In genomic region chr20:60851826-60852704, GRCh38 we compare ENCODE assay signal across 9 cellular contexts.
A peak's percentile ranks its signal among the peaks of the same experiment; 100 is the strongest.
DNase-seq lines count a peak whose midpoint lies in the region; ATAC-seq and TF ChIP-seq lines count a peak whose summit lies in the region.
"Had no signal": no experiment of that assay in that cellular context is flagged by ENCODE, and none has a peak within 500 bp of the region (broad histone marks: within the 10 kb centered on the region; RNA-seq: fewer than 3 reads in every experiment).

No MANE protein-coding gene starts in this region.

- POLR2A ChIA-PET in activated CD4-positive, alpha-beta T cell treated with anti-CD3 and anti-CD28 coated beads for 36 hours (lab: Charles Lee), result no interaction called here

- H3K9me3 Mint-ChIP-seq in activated CD4-positive, alpha-beta T cell treated with anti-CD3 and anti-CD28 coated beads for 36 hours (ENCODE audit: low read depth), result peaks cover 5% of the 10 kb centered on the region
- no peaks in the 10 kb centered on the region for H3K9me3 Mint-ChIP-seq in endothelial cell (ENCODE audit: unreplicated experiment)
- H3K9me3 Mint-ChIP-seq in Calu3 (ENCODE audit: low read depth, unreplicated experiment), result peaks cover 13% of the 10 kb centered on the region

- TF ChIP-seq CTCF in endothelial cell (IDR thresholded peaks at IDR 0.05; ENCODE audit: unreplicated experiment) (peak; percentile 38), Calu3 (IDR thresholded peaks at IDR 0.05; ENCODE audit: unreplicated experiment) (no peak)

- CTCF ChIA-PET in activated CD4-positive, alpha-beta T cell treated with anti-CD3 and anti-CD28 coated beads for 36 hours (lab: Charles Lee), result interaction anchor here (0.6 kb wide), 1 partner anchor 265 kb away, joined by 3 read pairs; no protein-coding TSS in a partner anchor
- CTCF ChIA-PET in Calu3 (lab: Charles Lee), result no interaction called here

- no TSS peak for BruUV-seq in Calu3 (replicated peaks; lab: Mats Ljungman, UMichigan)

- peaks cover 2% of the 10 kb centered on the region for H3K27me3 Mint-ChIP-seq in activated CD4-positive, alpha-beta T cell treated with anti-CD3 and anti-CD28 coated beads for 36 hours
- H3K27me3 Mint-ChIP-seq in endothelial cell (ENCODE audit: unreplicated experiment) (no peaks in the 10 kb centered on the region), Calu3 (ENCODE audit: unreplicated experiment) (no peaks in the 10 kb centered on the region)

- H3K4me3 Mint-ChIP-seq in activated CD4-positive, alpha-beta T cell treated with anti-CD3 and anti-CD28 coated beads for 36 hours, result no peak overlapping the region
- H3K4me3 Mint-ChIP-seq in endothelial cell (ENCODE audit: unreplicated experiment) (no peak overlapping the region), Calu3 (ENCODE audit: low read depth, unreplicated experiment) (no peak overlapping the region)

- ATAC-seq in activated CD4-positive, alpha-beta T cell treated with anti-CD3 and anti-CD28 coated beads for 36 hours, result no peak
- ATAC-seq in HG03196 (IDR thresholded peaks at IDR 0.05; ENCODE audit: unreplicated experiment) (no peak), GM18867 (IDR thresholded peaks at IDR 0.05; ENCODE audit: unreplicated experiment) (no peak)
- ATAC-seq: mucosa of descending colon had no signal

- peak; percentile 13 for DNase-seq in activated CD4-positive, alpha-beta T cell treated with anti-CD3 and anti-CD28 coated beads for 36 hours
- DNase-seq in activated CD4-positive, alpha-beta T cell treated with anti-CD3 and anti-CD28 coated beads for 4 hours, result no peak
- DNase-seq in NCI-H2227 (lab: John Stamatoyannopoulos, UW; ENCODE audit: unreplicated experiment) (peak; percentile 50), endothelial cell (ENCODE audit: low spot score) (peak; percentile 60), putamen (ENCODE audit: low spot score) (peak; percentile 23), Calu3 (no peak)

- H3K36me3 Mint-ChIP-seq in activated CD4-positive, alpha-beta T cell treated with anti-CD3 and anti-CD28 coated beads for 36 hours (ENCODE audit: low read depth), result no peaks in the 10 kb centered on the region
- H3K36me3 Mint-ChIP-seq in endothelial cell (ENCODE audit: low read depth, unreplicated experiment) (no peaks in the 10 kb centered on the region), Calu3 (ENCODE audit: insufficient read depth, unreplicated experiment) (no peaks in the 10 kb centered on the region)

- intact Hi-C loops in activated CD4-positive, alpha-beta T cell treated with anti-CD3 and anti-CD28 coated beads for 36 hours (cut with DNase I, micrococcal nuclease), result loop anchor here in 1 of 2 experiments (2.0 kb wide), 1 partner anchor 269 kb away; no protein-coding TSS in a partner anchor
- intact Hi-C loops in Calu3 (cut with micrococcal nuclease; ENCODE audit: unreplicated experiment), result no loop called here

- no peak overlapping the region for H3K27ac Mint-ChIP-seq in activated CD4-positive, alpha-beta T cell treated with anti-CD3 and anti-CD28 coated beads for 36 hours
- H3K27ac Mint-ChIP-seq in endothelial cell (ENCODE audit: unreplicated experiment), result no peak overlapping the region
- no peak overlapping the region for H3K27ac Mint-ChIP-seq in Calu3 (ENCODE audit: unreplicated experiment)

- no peaks in the 10 kb centered on the region for H3K4me1 Mint-ChIP-seq in activated CD4-positive, alpha-beta T cell treated with anti-CD3 and anti-CD28 coated beads for 36 hours
- H3K4me1 Mint-ChIP-seq in endothelial cell (ENCODE audit: unreplicated experiment) (no peaks in the 10 kb centered on the region), Calu3 (ENCODE audit: low read depth, unreplicated experiment) (no peaks in the 10 kb centered on the region)

Comparison
In these comparisons a context has a peak if more than half of its experiments do, and no peak if none do; other contexts are left out.
1. DNase-seq: peak in activated CD4-positive, alpha-beta T cell treated with anti-CD3 and anti-CD28 coated beads for 36 hours (single experiment), NCI-H2227 (single experiment), endothelial cell (single experiment) and putamen (single experiment); none in activated CD4-positive, alpha-beta T cell treated with anti-CD3 and anti-CD28 coated beads for 4 hours (0 of 2) and Calu3 (single experiment).